Comparison of ENCODE assay signal across 8 cellular contexts in the genomic region with DNA sequence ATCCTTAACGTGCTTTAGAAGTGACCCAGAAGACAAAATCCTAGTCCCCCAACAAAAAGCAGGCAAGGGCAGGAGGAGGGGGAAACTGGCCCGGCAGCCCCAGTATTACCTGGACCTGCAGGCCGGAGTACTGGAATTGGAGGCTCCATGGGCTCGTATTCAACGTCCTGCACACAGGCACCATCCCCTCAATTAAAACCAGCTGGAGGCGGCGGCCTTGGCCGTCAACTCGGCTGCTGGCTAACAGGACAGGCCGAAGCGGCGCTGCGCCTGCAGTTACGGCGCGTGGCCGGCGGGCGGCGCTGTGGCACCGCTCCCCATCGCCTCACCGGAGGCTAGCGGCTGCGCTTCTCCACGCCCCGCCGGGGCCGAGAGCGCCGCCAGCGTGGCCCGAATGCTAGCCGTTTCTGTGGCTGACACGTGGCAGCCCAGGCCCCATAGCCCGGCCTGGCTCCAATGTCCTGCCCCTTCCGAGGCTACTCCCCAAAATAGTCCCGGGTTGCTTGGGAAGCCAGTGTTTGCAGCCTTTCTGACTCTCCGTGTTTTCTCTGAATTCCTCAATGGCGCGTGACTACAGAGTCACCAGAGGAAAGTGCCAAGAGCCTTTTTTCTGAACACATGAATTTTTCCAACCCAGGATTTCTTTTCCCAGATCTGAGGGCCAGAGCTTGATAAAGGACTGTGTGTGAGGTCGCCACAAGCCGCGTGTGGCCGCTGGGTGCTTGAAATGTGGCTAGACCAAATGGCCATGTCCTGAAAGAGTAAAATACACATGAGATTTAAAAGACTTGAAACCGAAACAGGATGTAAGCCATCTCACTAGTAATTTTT.
DNase-seq lines count a peak whose midpoint lies in the region; ATAC-seq, FAIRE-seq and TF ChIP-seq lines count a peak whose summit lies in the region.

No MANE protein-coding gene starts in this region.

- FAIRE-seq in GM19239 (lab: Jason Lieb, UNC): peak; percentile 61

- H3K36me3 ChIP-seq in duodenal mucosa (ENCODE audit: control insufficient read depth in 1 of 2, insufficient read depth in 2 of 2, low read length in 2 of 2) (no peaks in the 10 kb centered on the region), lung (ENCODE audit: control insufficient read depth in 2 of 2, insufficient read depth in 2 of 2, low read length in 2 of 2) (no peaks in the 10 kb centered on the region)

- DNase-seq in C1 segment of cervical spinal cord (lab: John Stamatoyannopoulos, UW) (peak; percentile 35 to 96 (median 82)), GM19239 (ENCODE audit: insufficient read length, low spot score) (peak; percentile 83), NCI-H69 (lab: John Stamatoyannopoulos, UW) (peak; percentile 94), lung (ENCODE audit: low spot score) (peak; percentile 91)
- DNase-seq in activated CD4-positive, alpha-beta T cell treated with anti-CD3 and anti-CD28 coated beads, Interleukin-2, amount 50 U/mL, for 48 hours: peak; percentile 78 to 83
- DNase-seq in stimulated activated CD4-positive, alpha-beta T cell treated with anti-CD3 and anti-CD28 coated beads, TNF-alpha, amount 100 ng/mL, for 24 hours (ENCODE audit: low read depth in 3 of 3): peak; percentile 57 to 79 (median 66)

- WGBS in lung, 2 donors: 1 to 2% methylated on average over 44 to 46 of the region's 46 CpGs

- H3K4me1 ChIP-seq in duodenal mucosa (ENCODE audit: control insufficient read depth in 1 of 2, insufficient read depth in 2 of 2, low read length in 2 of 2) (peaks cover 5% of the 10 kb centered on the region in 2 donors), lung (ENCODE audit: control insufficient read depth in 2 of 2, insufficient read depth in 2 of 2, low read length in 2 of 2) (peaks cover 0 to 2% of the 10 kb centered on the region in 2 donors)

- peak overlapping the region; percentile 36 for H3K27ac ChIP-seq in duodenal mucosa (ENCODE audit: low read depth, low read length)
- H3K27ac ChIP-seq in lung (ENCODE audit: low read depth in 1 of 2, low read length in 1 of 2): peak overlapping the region; percentile 10 to 95

- TF ChIP-seq CTCF in lung (IDR thresholded peaks at IDR 0.05; ENCODE audit: control extremely low read depth, extremely low read depth): peak; percentile 99

- ATAC-seq in HG03442 (IDR thresholded peaks at IDR 0.05; ENCODE audit: unreplicated experiment) (peak; percentile 90), lung (ENCODE audit: insufficient read depth, low FRiP score) (peak; percentile 99)

- H3K9me3 ChIP-seq in duodenal mucosa (ENCODE audit: control insufficient read depth in 1 of 2, low read length in 2 of 2) (no peaks in the 10 kb centered on the region), lung (ENCODE audit: control insufficient read depth in 2 of 2, insufficient read depth in 1 of 2, low read length in 1 of 2) (no peaks in the 10 kb centered on the region)

- H3K27me3 ChIP-seq in duodenal mucosa (ENCODE audit: control insufficient read depth in 1 of 2, insufficient read depth in 2 of 2, low read length in 2 of 2) (no peaks in the 10 kb centered on the region), lung (ENCODE audit: control insufficient read depth, insufficient read depth) (no peaks in the 10 kb centered on the region)

- peak overlapping the region; percentile 28 to 73 for H3K9ac ChIP-seq in duodenal mucosa (ENCODE audit: low read depth in 1 of 2, low read length in 2 of 2)

- H3K4me3 ChIP-seq in duodenal mucosa (ENCODE audit: low read depth in 1 of 2, low read length in 2 of 2): peak overlapping the region; percentile 65 to 70
- peak overlapping the region; percentile 35 for H3K4me3 ChIP-seq in lung

Comparison
In these comparisons a context has a peak if more than half of its experiments do, and no peak if none do; other contexts are left out.
1. Peak in every context shown above with its lines: DNase-seq, ATAC-seq, H3K4me3 ChIP-seq and H3K27ac ChIP-seq.